9 cellular contexts compared by ENCODE assay signal in genomic region chr6:136763255-136763654, GRCh38. TPM values are rescaled to one million over a fixed set of nuclear protein-coding genes. Genes with fewer than 3 reads are reported as not detected.
DNase-seq lines count a peak whose midpoint lies in the region; ATAC-seq, FAIRE-seq and TF ChIP-seq lines count a peak whose summit lies in the region.
"Had no signal": no experiment of that assay in that cellular context is flagged by ENCODE, and none has a peak within 500 bp of the region (broad histone marks: within the 10 kb centered on the region; RNA-seq: fewer than 3 reads in every experiment).

No MANE protein-coding gene starts in this region.

- no peaks in the 10 kb centered on the region for H3K36me3 ChIP-seq in kidney (ENCODE audit: control insufficient read depth in 1 of 2, insufficient read depth in 2 of 2, low read length in 2 of 2)

- peaks cover 25 to 29% of the 10 kb centered on the region in 2 donors for H3K4me1 ChIP-seq in kidney (ENCODE audit: control insufficient read depth in 1 of 2, insufficient read depth in 1 of 2, low read depth in 1 of 2, low read length in 2 of 2)

- no peaks in the 10 kb centered on the region for H3K9me3 ChIP-seq in kidney (ENCODE audit: control insufficient read depth in 1 of 2, low read length in 2 of 2)

- ATAC-seq in GM19035 (IDR thresholded peaks at IDR 0.05; ENCODE audit: unreplicated experiment) (peak; percentile 41), HG02870 (IDR thresholded peaks at IDR 0.05; ENCODE audit: unreplicated experiment) (peak; percentile 32), activated B cell treated with CpG ODN at 0.5 μM for 24 hours (ENCODE audit: low read depth) (no peak), HG02970 (IDR thresholded peaks at IDR 0.05; ENCODE audit: low FRiP score, unreplicated experiment) (no peak)

- H3K27me3 Mint-ChIP-seq in activated B cell treated with CpG ODN at 0.5 μM for 24 hours = no peaks in the 10 kb centered on the region

- H3K4me1 Mint-ChIP-seq in activated B cell treated with CpG ODN at 0.5 μM for 24 hours = peaks cover 76% of the 10 kb centered on the region

- intact Hi-C loops in activated B cell treated with CpG ODN at 0.5 μM for 24 hours (cut with micrococcal nuclease) = no loop called here
- intact Hi-C loops in kidney (cut with DNase I) = no loop called here

- no peaks in the 10 kb centered on the region for H3K36me3 Mint-ChIP-seq in activated B cell treated with CpG ODN at 0.5 μM for 24 hours (ENCODE audit: low read depth)

- POLR2A ChIA-PET in activated B cell treated with CpG ODN at 0.5 μM for 24 hours (lab: Charles Lee) = interaction anchor here (1.3 to 5.7 kb wide), 5 partner anchors 8 to 44 kb away, joined by 6 to 96 read pairs (median 7); partner anchors contain the start of gene MAP3K5

- H3K9ac ChIP-seq in kidney (ENCODE audit: low read length in 2 of 2) = no peak overlapping the region

- peak overlapping the region; percentile 85 for H3K27ac Mint-ChIP-seq in activated B cell treated with CpG ODN at 0.5 μM for 24 hours

- no peak overlapping the region for H3K27ac ChIP-seq in kidney (ENCODE audit: low read depth in 2 of 2, low read length in 2 of 2)

- peak overlapping the region; percentile 51; the same call in 1 of the 2 replicates for H3K4me3 ChIP-seq in GM08714 (ENCODE audit: low read length)
- H3K4me3 ChIP-seq in kidney (ENCODE audit: low read length in 2 of 2) = no peak overlapping the region

- no peaks in the 10 kb centered on the region for H3K9me3 Mint-ChIP-seq in activated B cell treated with CpG ODN at 0.5 μM for 24 hours

- H3K4me3 Mint-ChIP-seq in activated B cell treated with CpG ODN at 0.5 μM for 24 hours = peak overlapping the region; percentile 42

- FAIRE-seq in kidney (lab: Jason Lieb, UNC) = no peak
- FAIRE-seq: endometrium had no signal

- no peak for DNase-seq in activated B cell treated with CpG ODN at 0.5 μM for 24 hours
- no peak for DNase-seq in kidney
- DNase-seq in GM20000 (ENCODE audit: low spot score) = no peak
- no peak for DNase-seq in NK-92 (lab: John Stamatoyannopoulos, UW; ENCODE audit: unreplicated experiment)

- CTCF ChIA-PET in activated B cell treated with CpG ODN at 0.5 μM for 24 hours (lab: Charles Lee) = interaction anchor here (0.8 to 5.0 kb wide), 6 partner anchors 8 to 119 kb away, joined by 3 to 49 read pairs (median 4); partner anchors contain the start of gene MAP3K5

- TF ChIP-seq CTCF in activated B cell treated with CpG ODN at 0.5 μM for 24 hours (IDR thresholded peaks at IDR 0.05) (no peak), kidney (IDR thresholded peaks at IDR 0.05; ENCODE audit: borderline replicate concordance, extremely low read depth, insufficient read depth) (no peak), GM20000 (IDR thresholded peaks at IDR 0.05; ENCODE audit: extremely low read depth, missing control alignments) (no peak)

RNA-seq across cellular contexts. Expression of gene MAP3K5, which starts 29.0 kb away (rescaled TPM):
- total RNA-seq in activated B cell treated with CpG ODN at 0.5 μM for 24 hours (21.6 and 24.4 TPM in 2 replicates), kidney (32.9 TPM)
- 5.9 TPM for polyA plus RNA-seq in kidney (ENCODE audit: insufficient read depth, low read depth, low replicate concordance)

RNA-seq across cellular contexts. Expression of gene PEX7, which starts 59.1 kb away (rescaled TPM):
- total RNA-seq in activated B cell treated with CpG ODN at 0.5 μM for 24 hours (5.0 and 6.8 TPM in 2 replicates), kidney (10.6 TPM)
- 21.3 TPM for polyA plus RNA-seq in kidney (ENCODE audit: insufficient read depth, low read depth, low replicate concordance)

Comparison
In these comparisons a context has a peak if more than half of its experiments do, and no peak if none do; other contexts are left out.
1. ATAC-seq: peak in GM19035 (single experiment) and HG02870 (single experiment); none in activated B cell treated with CpG ODN at 0.5 μM for 24 hours (single experiment) and HG02970 (single experiment).